Comparison of ENCODE assay signal across 8 cellular contexts in the genomic region with DNA sequence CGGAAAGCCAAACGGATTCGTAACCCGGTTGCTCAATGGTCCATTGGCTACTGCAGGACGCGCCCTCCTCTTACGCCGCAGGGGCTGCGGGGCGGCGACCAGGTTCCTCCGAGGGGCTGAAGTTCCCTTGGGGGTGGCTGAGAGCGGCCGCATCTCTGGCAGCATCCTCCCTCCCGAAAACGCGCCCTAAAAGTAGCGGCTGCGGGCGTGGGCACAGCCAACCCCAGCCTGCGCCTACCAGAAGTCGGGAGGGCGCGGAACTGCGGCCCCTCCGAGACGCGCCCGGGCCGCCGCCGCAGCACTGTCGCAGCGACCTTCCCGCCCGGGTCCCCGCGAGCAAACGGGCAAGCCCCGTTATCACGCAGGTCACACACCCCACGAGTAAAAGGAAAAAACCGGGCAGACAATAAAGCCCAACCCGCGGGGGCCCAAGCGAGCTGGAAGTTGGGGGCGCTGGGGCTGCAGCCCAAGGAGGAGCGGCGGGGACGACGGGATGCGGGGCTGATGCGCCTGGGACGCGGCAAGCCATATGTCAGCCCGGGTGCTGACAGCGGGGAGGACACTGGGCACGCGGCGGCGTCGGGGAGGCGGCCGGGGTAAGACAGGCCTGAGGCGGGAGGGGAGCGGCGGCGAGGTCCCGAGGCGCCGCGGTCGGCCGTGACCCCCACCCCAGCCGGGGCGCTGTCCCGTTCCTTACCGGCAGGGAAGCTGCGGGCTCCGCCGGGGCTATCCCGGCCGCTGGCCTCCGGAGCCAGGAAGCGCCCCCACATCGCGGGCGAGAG. TPM values are rescaled to one million over a fixed set of nuclear protein-coding genes. Genes with fewer than 3 reads are reported as not detected.
DNase-seq lines count a peak whose midpoint lies in the region; ATAC-seq and TF ChIP-seq lines count a peak whose summit lies in the region.

No MANE protein-coding gene starts in this region.

- no peak for TF ChIP-seq EP300 in sigmoid colon (IDR thresholded peaks at IDR 0.05)

- H4K20me1 ChIP-seq in DND-41 (ENCODE audit: insufficient read depth, low read length), result peaks cover 13% of the 10 kb centered on the region; the same call in 1 of the 2 replicates

- H3K9me3 Mint-ChIP-seq in T-cell, result no peaks in the 10 kb centered on the region

- intact Hi-C loops in sigmoid colon (cut with DNase I), result loop anchor here (5.0 to 10.0 kb wide), 4 partner anchors 96 to 242 kb away; a partner anchor contains a TSS

- H3K4me2 ChIP-seq in DND-41 (ENCODE audit: insufficient read depth, low read length), result peak overlapping the region; percentile 68

- H3K4me1 ChIP-seq in DND-41 (ENCODE audit: insufficient read depth, low read length), result peaks cover 37% of the 10 kb centered on the region
- H3K4me1 ChIP-seq in sigmoid colon, result peaks cover 0 to 17% (median 13%) of the 10 kb centered on the region in 4 donors

- ATAC-seq in DND-41 (ENCODE audit: insufficient read depth, low read depth) (peak; percentile 50), GM21360 (IDR thresholded peaks at IDR 0.05; ENCODE audit: unreplicated experiment) (peak; percentile 33), T-cell (replicated peaks in 1 of 4) (peak; percentile 32 to 47 (median 40))

- peaks cover 83% of the 10 kb centered on the region for H3K79me2 ChIP-seq in DND-41 (ENCODE audit: insufficient read depth, low read length)

- H3K4me3 ChIP-seq in DND-41 (ENCODE audit: low read depth in 1 of 2, low read length in 2 of 2), result peak overlapping the region; percentile 60 to 70
- peak overlapping the region; percentile 77 for H3K4me3 ChIP-seq in iPS-11a (ENCODE audit: low read depth, low read length)
- H3K4me3 ChIP-seq in sigmoid colon, result peak overlapping the region; percentile 76 to 90 (median 84)

- H3K27me3 ChIP-seq in DND-41 (ENCODE audit: insufficient read depth, low read length, poor library complexity) (no peaks in the 10 kb centered on the region), sigmoid colon (no peaks in the 10 kb centered on the region)

- H3K27ac Mint-ChIP-seq in T-cell, result peak overlapping the region; percentile 57 to 84

- 0% methylated on average over 88 of the region's 88 CpGs for WGBS in sigmoid colon, 2 donors

- peak overlapping the region; percentile 91 for H3K9ac ChIP-seq in DND-41 (ENCODE audit: low read depth, low read length)

- no peaks in the 10 kb centered on the region for H3K27me3 Mint-ChIP-seq in T-cell

- TF ChIP-seq CTCF in DND-41 (IDR thresholded peaks at IDR 0.05; ENCODE audit: borderline replicate concordance, extremely low read depth, low read length, poor library complexity, severe bottlenecking) (no peak), sigmoid colon (IDR thresholded peaks at IDR 0.05) (peak in 3 of 4 experiments; percentile 24 to 46 (median 39))

- peak overlapping the region; percentile 78 for H2AFZ ChIP-seq in DND-41 (ENCODE audit: low read depth, low read length)

- POLR2A ChIA-PET in T-cell (lab: Charles Lee), result interaction anchor here (0.9 to 1.1 kb wide), 4 partner anchors 10 to 285 kb away, joined by 3 to 5 read pairs (median 3); no protein-coding TSS in a partner anchor

- H3K27ac ChIP-seq in DND-41 (ENCODE audit: low read length), result peak overlapping the region; percentile 94
- H3K27ac ChIP-seq in sigmoid colon, result peak overlapping the region; percentile 93 to 99 (median 96)

- H3K36me3 ChIP-seq in DND-41 (ENCODE audit: insufficient read depth, low read length) (peaks cover 7% of the 10 kb centered on the region; the same call in 1 of the 2 replicates), sigmoid colon (no peaks in the 10 kb centered on the region)

- peaks cover 5% of the 10 kb centered on the region for H3K36me3 Mint-ChIP-seq in T-cell

- CTCF ChIA-PET in T-cell (lab: Charles Lee), result interaction anchor here (0.6 to 1.7 kb wide), 8 partner anchors 59 to 283 kb away, joined by 3 to 13 read pairs (median 5); no protein-coding TSS in a partner anchor

- H3K4me3 Mint-ChIP-seq in T-cell, result peak overlapping the region; percentile 78 to 84 (median 82)

- H3K4me1 Mint-ChIP-seq in T-cell, result peaks cover 44 to 57% (median 54%) of the 10 kb centered on the region in 3 donors

- H3K9me3 ChIP-seq in DND-41 (ENCODE audit: insufficient read depth, low read length, severe bottlenecking) (no peaks in the 10 kb centered on the region), sigmoid colon (no peaks in the 10 kb centered on the region)

- TF ChIP-seq POLR2A in sigmoid colon (IDR thresholded peaks at IDR 0.05), result peak; percentile 26 to 36

- DNase-seq in DND-41 (peak; percentile 55), HK-2 (ENCODE audit: unreplicated experiment) (peak; percentile 42), T-cell (peak in 29 of 34 experiments; percentile 11 to 52 (median 25)), astrocyte of the hippocampus (ENCODE audit: low read depth, low spot score) (peak; percentile 78), sigmoid colon (peak; percentile 82), A172 (ENCODE audit: low spot score) (no peak)

RNA-seq across cellular contexts. Expression of a gene that starts 0.7 kb away (rescaled TPM):
- 100 to 1,000 TPM in 1 of 5 donors, 10 to 100 TPM in 4; 49.7 to 101 (median 53.5) TPM for total RNA-seq in T-cell
- total RNA-seq in sigmoid colon, result 10 to 100 TPM; 12.8 to 17.4 (median 15.6) TPM
- polyA plus RNA-seq in sigmoid colon, result 1 to 10 TPM in 1 of 3 donors, under 1 TPM in 2; 0.23 to 2.9 (median 0.60) TPM
- 4.7 and 5.0 TPM in 2 replicates for total RNA-seq in A172 (2014; rRNA removed; shearing (Covaris generic))
